ENCODE assay signal across 24 cellular contexts in genomic region chr10:104779701-104780100, GRCh38.
"Had no signal": no experiment of that assay in that cellular context is flagged by ENCODE, and none has a peak within 500 bp of the region (broad histone marks: within the 10 kb centered on the region; RNA-seq: fewer than 3 reads in every experiment).

No MANE protein-coding gene starts in this region.

- H3K9me3 Mint-ChIP-seq: activated CD4-positive, alpha-beta memory T cell treated with anti-CD3 and anti-CD28 coated beads, Interleukin-2, amount 10 ng/mL, durations not matched to agents 7 days and 5 days; activated CD4-positive, alpha-beta T cell treated with anti-CD3 and anti-CD28 coated beads, Interleukin-2, amount 10 ng/mL, durations not matched to agents 7 days and 5 days; activated T-cell treated with anti-CD3 and anti-CD28 coated beads, Interleukin-2, amount 50 U/mL, for 24 hours; activated T-cell treated with anti-CD3 and anti-CD28 coated beads, Interleukin-2, amount 50 U/mL, for 72 hours had no signal

- ATAC-seq: activated T-cell treated with anti-CD3 and anti-CD28 coated beads, Interleukin-2, amount 50 U/mL, for 72 hours; gastroesophageal sphincter had no signal

- H3K27me3 ChIP-seq: brain microvascular endothelial cell, colonic mucosa, gastroesophageal sphincter had no signal

- H3K9me3 ChIP-seq: colonic mucosa, esophagus squamous epithelium, gastroesophageal sphincter had no signal

- H3K36me3 ChIP-seq: brain microvascular endothelial cell, colonic mucosa, esophagus squamous epithelium, gastroesophageal sphincter had no signal

- H3K4me3 ChIP-seq: colonic mucosa, esophagus squamous epithelium, gastroesophageal sphincter had no signal

- H3K27ac Mint-ChIP-seq: activated CD4-positive, alpha-beta memory T cell treated with anti-CD3 and anti-CD28 coated beads, Interleukin-2, amount 10 ng/mL, durations not matched to agents 7 days and 5 days; activated CD4-positive, alpha-beta T cell treated with anti-CD3 and anti-CD28 coated beads, Interleukin-2, amount 10 ng/mL, durations not matched to agents 7 days and 5 days; activated naive CD8-positive, alpha-beta T cell; activated T-cell treated with anti-CD3 and anti-CD28 coated beads, Interleukin-2, amount 50 U/mL, for 24 hours; activated T-cell treated with anti-CD3 and anti-CD28 coated beads, Interleukin-2, amount 50 U/mL, for 72 hours had no signal

- H3K36me3 Mint-ChIP-seq: activated naive CD8-positive, alpha-beta T cell had no signal

- H3K4me3 Mint-ChIP-seq: activated CD4-positive, alpha-beta memory T cell treated with anti-CD3 and anti-CD28 coated beads, Interleukin-2, amount 10 ng/mL, durations not matched to agents 7 days and 5 days; activated CD4-positive, alpha-beta T cell treated with anti-CD3 and anti-CD28 coated beads, Interleukin-2, amount 10 ng/mL, durations not matched to agents 7 days and 5 days; activated naive CD8-positive, alpha-beta T cell; activated T-cell treated with anti-CD3 and anti-CD28 coated beads, Interleukin-2, amount 50 U/mL, for 24 hours; activated T-cell treated with anti-CD3 and anti-CD28 coated beads, Interleukin-2, amount 50 U/mL, for 72 hours had no signal

- DNase-seq: activated CD4-positive, alpha-beta memory T cell treated with anti-CD3 and anti-CD28 coated beads, Interleukin-2, amount 10 ng/mL, durations not matched to agents 7 days and 5 days; activated CD4-positive, alpha-beta T cell treated with anti-CD3 and anti-CD28 coated beads for 1 hour; activated CD4-positive, alpha-beta T cell treated with anti-CD3 and anti-CD28 coated beads for 4 hours; activated CD4-positive, alpha-beta T cell treated with anti-CD3 and anti-CD28 coated beads, Interleukin-2, amount 10 ng/mL, durations not matched to agents 7 days and 5 days; activated CD4-positive, alpha-beta T cell treated with anti-CD3 and anti-CD28 coated beads, Interleukin-2, amount 50 U/mL, for 4 hours; activated CD8-positive, alpha-beta memory T cell treated with anti-CD3 and anti-CD28 coated beads, Interleukin-2, amount 50 U/mL, for 48 hours; activated gamma-delta T cell; activated naive CD4-positive, alpha-beta T cell; activated naive CD4-positive, alpha-beta T cell treated with anti-CD3 and anti-CD28 coated beads, Interleukin-2, amount 50 U/mL, for 16 hours; activated T-cell treated with anti-CD3 and anti-CD28 coated beads for 4 hours; activated T-cell treated with anti-CD3 and anti-CD28 coated beads, Interleukin-2, amount 50 U/mL, for 24 hours; activated T-cell treated with anti-CD3 and anti-CD28 coated beads, Interleukin-2, amount 50 U/mL, for 72 hours; amniotic stem cell; brain microvascular endothelial cell; central memory CD4-positive, alpha-beta T cell; cerebellar nuclear complex; colonic mucosa; effector CD8-positive, alpha-beta T cell; esophagus squamous epithelium; foreskin melanocyte; T-helper 2 cell had no signal

- H3K27ac ChIP-seq: brain microvascular endothelial cell, colonic mucosa, epithelial cell of prostate, esophagus squamous epithelium, gastroesophageal sphincter had no signal

- H3K27me3 Mint-ChIP-seq: activated CD4-positive, alpha-beta memory T cell treated with anti-CD3 and anti-CD28 coated beads, Interleukin-2, amount 10 ng/mL, durations not matched to agents 7 days and 5 days; activated CD4-positive, alpha-beta T cell treated with anti-CD3 and anti-CD28 coated beads, Interleukin-2, amount 10 ng/mL, durations not matched to agents 7 days and 5 days had no signal

- H3K4me1 ChIP-seq: colonic mucosa, esophagus squamous epithelium, gastroesophageal sphincter had no signal

- H3K4me1 Mint-ChIP-seq: activated CD4-positive, alpha-beta memory T cell treated with anti-CD3 and anti-CD28 coated beads, Interleukin-2, amount 10 ng/mL, durations not matched to agents 7 days and 5 days; activated CD4-positive, alpha-beta T cell treated with anti-CD3 and anti-CD28 coated beads, Interleukin-2, amount 10 ng/mL, durations not matched to agents 7 days and 5 days had no signal
